10 cellular contexts compared by ENCODE assay signal in the genomic region with DNA sequence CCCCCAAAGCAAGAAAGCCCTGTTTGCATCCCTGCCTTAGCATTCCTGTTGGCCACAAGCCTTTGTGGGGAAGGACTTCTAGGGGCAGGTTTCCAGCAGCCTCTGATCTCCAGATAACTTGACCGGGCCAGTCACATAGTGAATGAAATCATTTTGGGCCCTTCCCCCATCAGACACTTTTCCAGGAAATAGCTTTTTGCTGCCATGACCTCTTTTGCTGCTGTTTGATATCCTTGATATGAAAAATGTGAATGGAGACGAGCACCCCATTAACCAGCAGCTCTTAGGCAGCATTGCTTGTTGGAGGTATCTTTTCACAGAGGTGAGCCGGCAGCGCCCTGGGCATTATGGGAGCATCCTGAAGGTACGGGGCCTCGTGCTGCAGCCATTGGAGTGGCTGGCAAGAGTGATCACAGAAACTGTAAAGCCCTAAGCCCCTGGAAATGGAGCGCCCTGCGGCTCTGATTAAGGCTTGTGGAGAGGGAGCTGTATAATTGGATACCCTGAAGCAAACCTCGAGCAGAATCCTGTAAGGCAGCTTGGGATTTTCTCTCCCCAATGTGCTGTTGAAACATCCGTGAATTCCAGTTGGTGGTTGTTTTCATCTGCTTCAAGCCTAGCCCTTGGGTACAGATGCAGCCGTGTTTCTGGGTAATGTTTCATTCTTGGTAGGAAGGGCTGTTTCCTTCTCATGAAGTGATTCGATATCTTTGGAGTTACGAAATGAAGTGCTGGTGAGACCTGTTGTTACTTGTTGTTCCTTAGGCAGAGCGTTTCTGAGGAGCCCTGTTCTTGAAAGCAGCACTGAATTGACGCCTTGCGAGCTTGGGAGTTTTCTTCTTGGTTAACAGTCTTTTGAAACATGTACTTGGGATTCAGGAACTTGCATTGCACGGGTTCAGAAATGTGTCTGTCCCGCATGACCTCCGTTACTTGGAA.
DNase-seq lines count a peak whose midpoint lies in the region; ATAC-seq, FAIRE-seq and TF ChIP-seq lines count a peak whose summit lies in the region.
"Had no signal": no experiment of that assay in that cellular context is flagged by ENCODE, and none has a peak within 500 bp of the region (broad histone marks: within the 10 kb centered on the region; RNA-seq: fewer than 3 reads in every experiment).

No MANE protein-coding gene starts in this region.

- peak; percentile 58 for DNase-seq in DND-41
- DNase-seq in OCI-M1 (lab: John Stamatoyannopoulos, UW) = peak; percentile 88
- DNase-seq in esophagus squamous epithelium (lab: John Stamatoyannopoulos, UW) = no peak
- no peak for DNase-seq in sciatic nerve (ENCODE audit: low spot score)
- no peak for DNase-seq in activated CD4-positive, CD25-positive, alpha-beta regulatory T cell (lab: John Stamatoyannopoulos, UW)
- DNase-seq in activated effector memory CD4-positive, alpha-beta T cell treated with anti-CD3 and anti-CD28 coated beads, Interleukin-2, amount 50 U/mL, for 16 hours = no peak
- no peak for DNase-seq in GM12891 (ENCODE audit: insufficient read length, low spot score)
- DNase-seq: stimulated activated CD4-positive, alpha-beta T cell treated with anti-CD3 and anti-CD28 coated beads, Interleukin-2, amount 100 ng/mL, for 48 hours had no signal

- no peaks in the 10 kb centered on the region for H3K9me3 ChIP-seq in DND-41 (ENCODE audit: insufficient read depth, low read length, severe bottlenecking)
- no peaks in the 10 kb centered on the region for H3K9me3 ChIP-seq in esophagus squamous epithelium

- WGBS in esophagus squamous epithelium, 2 donors = 25 to 32% methylated on average over 13 to 14 of the region's 19 CpGs

- FAIRE-seq in GM12891 (lab: Jason Lieb, UNC) = no peak
- FAIRE-seq: TTC549 had no signal

- no peaks in the 10 kb centered on the region for H3K79me2 ChIP-seq in DND-41 (ENCODE audit: insufficient read depth, low read length)

- no peak overlapping the region for H3K4me3 ChIP-seq in DND-41 (ENCODE audit: low read depth in 1 of 2, low read length in 2 of 2)
- H3K4me3 ChIP-seq in esophagus squamous epithelium = peak overlapping the region in 1 of 4 donors; percentile 12

- no peak overlapping the region for H3K4me2 ChIP-seq in DND-41 (ENCODE audit: insufficient read depth, low read length)

- H3K36me3 ChIP-seq in DND-41 (ENCODE audit: insufficient read depth, low read length) (no peaks in the 10 kb centered on the region), esophagus squamous epithelium (no peaks in the 10 kb centered on the region)

- H3K27ac ChIP-seq in DND-41 (ENCODE audit: low read length) (peak overlapping the region; percentile 56), esophagus squamous epithelium (peak overlapping the region; percentile 57 to 80 (median 74))

- H3K4me1 ChIP-seq in DND-41 (ENCODE audit: insufficient read depth, low read length) (peaks cover 72% of the 10 kb centered on the region), esophagus squamous epithelium (peaks cover 12 to 40% (median 18%) of the 10 kb centered on the region in 3 donors)

- TF ChIP-seq CTCF in DND-41 (IDR thresholded peaks at IDR 0.05; ENCODE audit: borderline replicate concordance, extremely low read depth, low read length, poor library complexity, severe bottlenecking) (no peak), esophagus squamous epithelium (IDR thresholded peaks at IDR 0.05) (no peak)

- no peaks in the 10 kb centered on the region for H4K20me1 ChIP-seq in DND-41 (ENCODE audit: insufficient read depth, low read length)

- TF ChIP-seq POLR2A in esophagus squamous epithelium (IDR thresholded peaks at IDR 0.05) (peak in 1 of 4 donors; percentile 24), GM12891 (IDR thresholded peaks at IDR 0.05; ENCODE audit: low read depth, low read length) (no peak)

- ATAC-seq in DND-41 (ENCODE audit: insufficient read depth, low read depth) (peak; percentile 61), sciatic nerve (peak; percentile 62), HG03565 (IDR thresholded peaks at IDR 0.05; ENCODE audit: unreplicated experiment) (no peak)

- peak overlapping the region; percentile 6; the same call in 1 of the 2 replicates for H3K9ac ChIP-seq in DND-41 (ENCODE audit: low read depth, low read length)

- H3K27me3 ChIP-seq in DND-41 (ENCODE audit: insufficient read depth, low read length, poor library complexity) (no peaks in the 10 kb centered on the region), esophagus squamous epithelium (no peaks in the 10 kb centered on the region)

- peak overlapping the region; percentile 28 for H2AFZ ChIP-seq in DND-41 (ENCODE audit: low read depth, low read length)

- intact Hi-C loops in esophagus squamous epithelium (cut with DNase I) (no loop called here), sciatic nerve (cut with DNase I) (no loop called here)

TF ChIP-seq in GM12891, 5 proteins besides CTCF, POLR2A, EP300 and RAD21:
- TF ChIP-seq TAF1 (IDR thresholded peaks at IDR 0.05; ENCODE audit: low read depth, low read length) (no peak), POU2F2 (IDR thresholded peaks at IDR 0.05; ENCODE audit: low read depth, low read length) (no peak), PAX5 (IDR thresholded peaks at IDR 0.05; ENCODE audit: insufficient read depth, low read length, severe bottlenecking) (no peak), POLR2AphosphoS5 (IDR thresholded peaks at IDR 0.05; ENCODE audit: low read depth, low read length) (no peak), SPI1 (IDR thresholded peaks at IDR 0.05; ENCODE audit: low read depth, low read length) (no peak)

Comparison
In these comparisons a context has a peak if more than half of its experiments do, and no peak if none do; other contexts are left out.
1. DNase-seq: peak in DND-41 (single experiment) and OCI-M1 (single experiment); none in esophagus squamous epithelium (single experiment), sciatic nerve (single experiment), activated CD4-positive, CD25-positive, alpha-beta regulatory T cell (0 of 4), activated effector memory CD4-positive, alpha-beta T cell treated with anti-CD3 and anti-CD28 coated beads, Interleukin-2, amount 50 U/mL, for 16 hours (single experiment) and GM12891 (single experiment).